In genomic region chr2:101063753-101064502, GRCh38 we compare ENCODE assay signal across 12 cellular contexts.
DNase-seq lines count a peak whose midpoint lies in the region; ATAC-seq and TF ChIP-seq lines count a peak whose summit lies in the region.
"Had no signal": no experiment of that assay in that cellular context is flagged by ENCODE, and none has a peak within 500 bp of the region (broad histone marks: within the 10 kb centered on the region; RNA-seq: fewer than 3 reads in every experiment).

No MANE protein-coding gene starts in this region.

- H2AFZ ChIP-seq in GM23338 = no peak overlapping the region
- no peak overlapping the region for H2AFZ ChIP-seq in mammary epithelial cell (ENCODE audit: low read depth, low read length)

- no peaks in the 10 kb centered on the region for H3K9me3 Mint-ChIP-seq in GM23338
- no peaks in the 10 kb centered on the region for H3K9me3 Mint-ChIP-seq in activated T-cell treated with anti-CD3 and anti-CD28 coated beads, Interleukin-2, amount 50 U/mL, for 24 hours
- H3K9me3 Mint-ChIP-seq: activated T-cell treated with anti-CD3 and anti-CD28 coated beads, Interleukin-2, amount 50 U/mL, for 72 hours; IgD-negative memory B cell had no signal

- H3K27me3 ChIP-seq in GM23338 (ENCODE audit: insufficient read depth) (no peaks in the 10 kb centered on the region), mammary epithelial cell (ENCODE audit: insufficient read depth, low read length) (no peaks in the 10 kb centered on the region)

- in situ Hi-C loops in mammary epithelial cell (cut with MboI; ENCODE audit: low sequenced_read_pairs in 2 of 2) = no loop called here

- CTCF ChIA-PET in AG04449 (lab: Yijun Ruan, JAX) = interaction anchor here (0.8 to 2.6 kb wide), 3 partner anchors 27 to 142 kb away, joined by 4 to 10 read pairs (median 7); no protein-coding TSS in a partner anchor
- CTCF ChIA-PET in mammary epithelial cell (lab: Charles Lee; ENCODE audit: low non-redundant PET) = interaction anchor here (0.6 kb wide), 1 partner anchor 89 kb away, joined by 4 read pairs; no protein-coding TSS in a partner anchor

- 50% methylated on average over 2 of the region's 3 CpGs for WGBS in mammary epithelial cell (ENCODE audit: low coverage, missing lambda C conversion rate)

- peak; percentile 40 for DNase-seq in AG04449 (ENCODE audit: low read depth, low spot score)
- DNase-seq in GM23338 (ENCODE audit: low spot score) = no peak
- peak; percentile 76 for DNase-seq in mammary epithelial cell
- DNase-seq in lung microvascular endothelial cell (ENCODE audit: low read depth in 2 of 2) = peak; percentile 30 to 33
- DNase-seq in activated naive CD4-positive, alpha-beta T cell treated with Interleukin-2 at 50 U/mL for 16 hours = no peak
- no peak for DNase-seq in NCI-H69 (lab: John Stamatoyannopoulos, UW)
- DNase-seq in GM10266 (ENCODE audit: extremely low spot score) = no peak
- DNase-seq in activated T-cell treated with anti-CD3 and anti-CD28 coated beads, Interleukin-2, amount 50 U/mL, for 24 hours = no peak
- DNase-seq: activated T-cell treated with anti-CD3 and anti-CD28 coated beads, Interleukin-2, amount 50 U/mL, for 72 hours; stimulated activated CD4-positive, alpha-beta T cell treated with anti-CD3 and anti-CD28 coated beads, Interleukin-2, amount 100 ng/mL, for 24 hours had no signal

- no peak overlapping the region for H3K27ac ChIP-seq in GM23338 (ENCODE audit: low read depth)
- peak overlapping the region; percentile 99 for H3K27ac ChIP-seq in mammary epithelial cell (ENCODE audit: insufficient read depth, low read depth, low read length)
- H3K27ac ChIP-seq: C4-2B had no signal

- H3K4me2 ChIP-seq in GM23338 (no peak overlapping the region), mammary epithelial cell (ENCODE audit: insufficient read depth, low read depth, low read length) (peak overlapping the region; percentile 66)

- intact Hi-C loops in mammary epithelial cell (cut with micrococcal nuclease) = loop anchor here (2.0 to 5.0 kb wide), 2 partner anchors 48 to 61 kb away; no protein-coding TSS in a partner anchor

- POLR2A ChIA-PET in AG04449 (lab: Yijun Ruan, JAX) = no interaction called here

- H3K27me3 Mint-ChIP-seq in GM23338 (ENCODE audit: insufficient read depth, low read depth, poor library complexity) = peaks cover 8% of the 10 kb centered on the region
- H3K27me3 Mint-ChIP-seq in activated T-cell treated with anti-CD3 and anti-CD28 coated beads, Interleukin-2, amount 50 U/mL, for 24 hours = no peaks in the 10 kb centered on the region

- no peak for ATAC-seq in GM23338
- ATAC-seq: activated T-cell treated with anti-CD3 and anti-CD28 coated beads, Interleukin-2, amount 50 U/mL, for 72 hours had no signal

- no peaks in the 10 kb centered on the region for H3K9me2 ChIP-seq in GM23338 (ENCODE audit: insufficient read depth)

- no peak overlapping the region for H3K4me3 ChIP-seq in AG04449 (ENCODE audit: low read depth, low read length)
- no peak overlapping the region for H3K4me3 ChIP-seq in GM23338
- no peak overlapping the region for H3K4me3 ChIP-seq in mammary epithelial cell (replicated peaks in 1 of 3; ENCODE audit: insufficient read depth in 1 of 3, low read depth in 2 of 3, low read length in 3 of 3)

- H3K9me3 ChIP-seq in mammary epithelial cell (replicated peaks; ENCODE audit: insufficient read depth, low read length) = no peaks in the 10 kb centered on the region

- H3K9ac ChIP-seq in mammary epithelial cell (ENCODE audit: insufficient read depth, low read length) = peak overlapping the region; percentile 88

- TF ChIP-seq CTCF in AG04449 (IDR thresholded peaks at IDR 0.05; ENCODE audit: insufficient read depth, low read length, missing control alignments) (no peak), GM23338 (conservative IDR thresholded peaks at IDR 0.05; ENCODE audit: low read depth in 2 of 2) (no peak), mammary epithelial cell (conservative IDR thresholded peaks at IDR 0.05 in 1 of 2, IDR thresholded peaks at IDR 0.05 in 1 of 2; ENCODE audit: extremely low read depth in 1 of 2, insufficient read depth in 1 of 2, low read depth in 1 of 2, low read length in 2 of 2) (no peak), GM10266 (IDR thresholded peaks at IDR 0.05; ENCODE audit: control insufficient read depth, insufficient read depth, low read depth, missing control alignments) (no peak)

- H3K4me3 Mint-ChIP-seq in GM23338 = no peak overlapping the region
- H3K4me3 Mint-ChIP-seq in activated T-cell treated with anti-CD3 and anti-CD28 coated beads, Interleukin-2, amount 50 U/mL, for 24 hours = no peak overlapping the region
- H3K4me3 Mint-ChIP-seq: activated T-cell treated with anti-CD3 and anti-CD28 coated beads, Interleukin-2, amount 50 U/mL, for 72 hours; IgD-negative memory B cell had no signal

- no peaks in the 10 kb centered on the region for H3F3A ChIP-seq in GM23338 (replicated peaks; ENCODE audit: low read depth)

- peaks cover 16% of the 10 kb centered on the region for H3K36me3 Mint-ChIP-seq in GM23338 (ENCODE audit: low read depth)
- no peaks in the 10 kb centered on the region for H3K36me3 Mint-ChIP-seq in activated T-cell treated with anti-CD3 and anti-CD28 coated beads, Interleukin-2, amount 50 U/mL, for 24 hours (ENCODE audit: low read depth)

- peaks cover 23% of the 10 kb centered on the region for H3K4me1 Mint-ChIP-seq in GM23338
- no peaks in the 10 kb centered on the region for H3K4me1 Mint-ChIP-seq in activated T-cell treated with anti-CD3 and anti-CD28 coated beads, Interleukin-2, amount 50 U/mL, for 24 hours (ENCODE audit: low read depth)
- H3K4me1 Mint-ChIP-seq: IgD-negative memory B cell had no signal

- H3K4me1 ChIP-seq in GM23338 (ENCODE audit: insufficient read depth) (no peaks in the 10 kb centered on the region), mammary epithelial cell (ENCODE audit: insufficient read depth, low read length) (peaks cover 32% of the 10 kb centered on the region)

- peak overlapping the region; percentile 43; the same call in 1 of the 2 replicates for H3K27ac Mint-ChIP-seq in GM23338
- H3K27ac Mint-ChIP-seq in activated T-cell treated with anti-CD3 and anti-CD28 coated beads, Interleukin-2, amount 50 U/mL, for 24 hours = no peak overlapping the region
- H3K27ac Mint-ChIP-seq: activated T-cell treated with anti-CD3 and anti-CD28 coated beads, Interleukin-2, amount 50 U/mL, for 72 hours; IgD-negative memory B cell had no signal

- H3K36me3 ChIP-seq in GM23338 (ENCODE audit: insufficient read depth) = no peaks in the 10 kb centered on the region
- H3K36me3 ChIP-seq in mammary epithelial cell (ENCODE audit: insufficient read depth, low read length) = no peaks in the 10 kb centered on the region

- peaks cover 18% of the 10 kb centered on the region for H4K20me1 ChIP-seq in GM23338 (replicated peaks; ENCODE audit: insufficient read depth)
- H4K20me1 ChIP-seq in mammary epithelial cell (ENCODE audit: insufficient read depth, low read length) = no peaks in the 10 kb centered on the region

- dilution Hi-C loops in mammary epithelial cell (cut with HindIII; ENCODE audit: low sequenced_read_pairs) = loop anchor here (10.0 kb wide), 1 partner anchor 49 kb away; no protein-coding TSS in a partner anchor

- peaks cover 21% of the 10 kb centered on the region for H3K79me2 ChIP-seq in GM23338 (replicated peaks; ENCODE audit: insufficient read depth)
- peaks cover 38% of the 10 kb centered on the region for H3K79me2 ChIP-seq in mammary epithelial cell (ENCODE audit: insufficient read depth, low read length)

- no TSS peak for BruUV-seq in mammary epithelial cell (replicated peaks; lab: Mats Ljungman, UMichigan)

TF ChIP-seq in GM23338, 12 proteins besides CTCF, POLR2A, EP300 and RAD21 (continues in another document):
- TF ChIP-seq POLR2AphosphoS5 (IDR thresholded peaks at IDR 0.05; ENCODE audit: low read depth) (no peak), ZNF331 (CRISPR knock-in tag; IDR thresholded peaks at IDR 0.05; ENCODE audit: low read depth) (no peak), NANOG (IDR thresholded peaks at IDR 0.05; ENCODE audit: borderline replicate concordance) (no peak), EZH2phosphoT487 (IDR thresholded peaks at IDR 0.05; ENCODE audit: unreplicated experiment) (no peak), EZH2 (IDR thresholded peaks at IDR 0.05; ENCODE audit: low read depth, unreplicated experiment) (no peak)
- TF ChIP-seq, protein P1, sequence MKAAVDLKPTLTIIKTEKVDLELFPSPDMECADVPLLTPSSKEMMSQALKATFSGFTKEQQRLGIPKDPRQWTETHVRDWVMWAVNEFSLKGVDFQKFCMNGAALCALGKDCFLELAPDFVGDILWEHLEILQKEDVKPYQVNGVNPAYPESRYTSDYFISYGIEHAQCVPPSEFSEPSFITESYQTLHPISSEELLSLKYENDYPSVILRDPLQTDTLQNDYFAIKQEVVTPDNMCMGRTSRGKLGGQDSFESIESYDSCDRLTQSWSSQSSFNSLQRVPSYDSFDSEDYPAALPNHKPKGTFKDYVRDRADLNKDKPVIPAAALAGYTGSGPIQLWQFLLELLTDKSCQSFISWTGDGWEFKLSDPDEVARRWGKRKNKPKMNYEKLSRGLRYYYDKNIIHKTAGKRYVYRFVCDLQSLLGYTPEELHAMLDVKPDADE (IDR thresholded peaks at IDR 0.05) = no peak

Comparison
In these comparisons a context has a peak if more than half of its experiments do, and no peak if none do; other contexts are left out.
1. DNase-seq: peak in AG04449 (single experiment), mammary epithelial cell (single experiment) and lung microvascular endothelial cell (2 of 2); none in GM23338 (single experiment), activated naive CD4-positive, alpha-beta T cell treated with Interleukin-2 at 50 U/mL for 16 hours (single experiment), NCI-H69 (single experiment), GM10266 (single experiment) and activated T-cell treated with anti-CD3 and anti-CD28 coated beads, Interleukin-2, amount 50 U/mL, for 24 hours (single experiment).